Comparison of ENCODE assay signal across 9 cellular contexts in the genomic region with DNA sequence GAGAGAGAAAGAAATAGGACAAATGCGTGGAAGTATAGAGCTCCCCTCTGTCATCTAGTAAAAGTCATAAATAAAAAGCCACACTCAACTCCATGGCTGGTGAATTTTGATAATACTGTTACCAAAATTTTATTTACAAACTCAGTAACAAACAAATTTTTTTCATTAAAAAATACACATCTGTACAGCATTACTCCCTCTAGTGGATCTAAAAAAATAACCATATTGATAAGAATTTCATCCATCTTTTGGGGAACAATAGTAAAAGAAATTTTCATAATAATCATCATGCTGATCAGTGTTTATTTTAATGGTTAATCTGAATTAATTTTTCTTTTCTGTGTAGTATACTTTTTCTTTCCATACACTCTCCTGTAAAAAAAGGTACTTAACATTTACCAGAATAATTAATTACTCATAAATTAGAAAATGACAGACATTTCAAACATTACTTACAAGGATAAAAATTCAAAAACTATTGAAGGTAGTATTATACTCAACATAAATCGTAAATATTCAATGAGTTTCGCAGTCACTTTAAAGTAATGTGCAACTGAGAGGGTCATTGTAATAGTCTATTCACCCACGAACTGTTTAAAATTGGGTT.
DNase-seq lines count a peak whose midpoint lies in the region; ATAC-seq and TF ChIP-seq lines count a peak whose summit lies in the region.
"Had no signal": no experiment of that assay in that cellular context is flagged by ENCODE, and none has a peak within 500 bp of the region (broad histone marks: within the 10 kb centered on the region; RNA-seq: fewer than 3 reads in every experiment).

No MANE protein-coding gene starts in this region.

- no peaks in the 10 kb centered on the region for H3K36me3 Mint-ChIP-seq in GM23338 (ENCODE audit: low read depth)
- H3K36me3 Mint-ChIP-seq: immature natural killer cell had no signal

- H3K27ac ChIP-seq in C4-2B (no peak overlapping the region), body of pancreas (no peak overlapping the region), lung (ENCODE audit: low read depth in 1 of 2, low read length in 1 of 2) (no peak overlapping the region), GM23338 (ENCODE audit: low read depth) (no peak overlapping the region)

- H3K27me3 ChIP-seq in body of pancreas (no peaks in the 10 kb centered on the region), lung (ENCODE audit: control insufficient read depth, insufficient read depth) (no peaks in the 10 kb centered on the region), GM23338 (ENCODE audit: insufficient read depth) (no peaks in the 10 kb centered on the region)

- H3K9me2 ChIP-seq in GM23338 (ENCODE audit: insufficient read depth), result no peaks in the 10 kb centered on the region

- H2AFZ ChIP-seq in GM23338, result no peak overlapping the region

- H3K27me3 Mint-ChIP-seq in GM23338 (ENCODE audit: insufficient read depth, low read depth, poor library complexity), result no peaks in the 10 kb centered on the region

- ATAC-seq in body of pancreas (no peak), lung (ENCODE audit: insufficient read depth, low FRiP score) (no peak), GM23338 (no peak), GM21825 (IDR thresholded peaks at IDR 0.05; ENCODE audit: unreplicated experiment) (no peak)

- no peaks in the 10 kb centered on the region for H3K4me1 ChIP-seq in body of pancreas
- H3K4me1 ChIP-seq in lung (ENCODE audit: control insufficient read depth in 2 of 2, insufficient read depth in 2 of 2, low read length in 2 of 2), result peaks cover 0 to 2% of the 10 kb centered on the region in 2 donors
- peaks cover 3% of the 10 kb centered on the region; the same call in 1 of the 2 replicates for H3K4me1 ChIP-seq in GM23338 (ENCODE audit: insufficient read depth)

- H3K79me2 ChIP-seq in GM23338 (replicated peaks; ENCODE audit: insufficient read depth), result no peaks in the 10 kb centered on the region

- H3K9me3 ChIP-seq in body of pancreas (no peaks in the 10 kb centered on the region), lung (ENCODE audit: control insufficient read depth in 2 of 2, insufficient read depth in 1 of 2, low read length in 1 of 2) (no peaks in the 10 kb centered on the region)

- H3F3A ChIP-seq in GM23338 (replicated peaks; ENCODE audit: low read depth), result no peaks in the 10 kb centered on the region

- intact Hi-C loops in body of pancreas (cut with DNase I), result no loop called here

- H3K9me3 Mint-ChIP-seq in GM23338, result peaks cover 3% of the 10 kb centered on the region; the same call in 1 of the 3 replicates

- no peak overlapping the region for H3K27ac Mint-ChIP-seq in GM23338
- H3K27ac Mint-ChIP-seq: immature natural killer cell had no signal

- WGBS in body of pancreas, 2 donors, result 37 to 39% methylated on average over 4 of the region's 4 CpGs
- WGBS in lung, 2 donors, result 72 to 81% methylated on average over 4 of the region's 4 CpGs

- H3K4me3 Mint-ChIP-seq in GM23338, result no peak overlapping the region
- H3K4me3 Mint-ChIP-seq: immature natural killer cell had no signal

- TF ChIP-seq CTCF in C4-2B (conservative IDR thresholded peaks at IDR 0.05) (peak; percentile 79), LNCaP clone FGC (IDR thresholded peaks at IDR 0.05; ENCODE audit: control insufficient read depth, extremely low read depth, insufficient read depth) (peak; percentile 21; the same call in 1 of the 2 replicates), body of pancreas (IDR thresholded peaks at IDR 0.05) (peak; percentile 16 to 63 (median 45)), lung (IDR thresholded peaks at IDR 0.05; ENCODE audit: control extremely low read depth, extremely low read depth) (peak; percentile 2), GM23338 (conservative IDR thresholded peaks at IDR 0.05; ENCODE audit: low read depth in 2 of 2) (peak in 1 of 2 experiments; percentile 60; a peak in 2 of 4 replicates)

- TF ChIP-seq POLR2A in body of pancreas (IDR thresholded peaks at IDR 0.05), result no peak

- no peak for DNase-seq in LNCaP clone FGC (ENCODE audit: low read depth)
- DNase-seq in body of pancreas, result no peak
- DNase-seq in lung (ENCODE audit: low spot score), result no peak
- DNase-seq in GM23338 (ENCODE audit: low spot score), result no peak
- DNase-seq in OCI-M2 (lab: John Stamatoyannopoulos, UW; ENCODE audit: unreplicated experiment), result no peak
- DNase-seq in COLO668 (lab: John Stamatoyannopoulos, UW; ENCODE audit: unreplicated experiment), result no peak
- DNase-seq: immature natural killer cell had no signal

- no peaks in the 10 kb centered on the region for H4K20me1 ChIP-seq in GM23338 (replicated peaks; ENCODE audit: insufficient read depth)

- peaks cover 8% of the 10 kb centered on the region for H3K4me1 Mint-ChIP-seq in GM23338
- H3K4me1 Mint-ChIP-seq: immature natural killer cell had no signal

- H3K4me2 ChIP-seq in GM23338, result no peak overlapping the region

- H3K4me3 ChIP-seq in LNCaP clone FGC (ENCODE audit: low read depth, low read length), result no peak overlapping the region
- H3K4me3 ChIP-seq in body of pancreas, result no peak overlapping the region
- H3K4me3 ChIP-seq in lung, result no peak overlapping the region
- H3K4me3 ChIP-seq in GM23338, result no peak overlapping the region

- H3K36me3 ChIP-seq in body of pancreas (replicated peaks in 1 of 2; ENCODE audit: insufficient read depth in 1 of 2, low read depth in 2 of 2), result no peaks in the 10 kb centered on the region
- H3K36me3 ChIP-seq in lung (ENCODE audit: control insufficient read depth in 2 of 2, insufficient read depth in 2 of 2, low read length in 2 of 2), result no peaks in the 10 kb centered on the region
- H3K36me3 ChIP-seq in GM23338 (ENCODE audit: insufficient read depth), result no peaks in the 10 kb centered on the region

TF ChIP-seq in GM23338, 12 proteins besides CTCF, POLR2A, EP300 and RAD21:
- TF ChIP-seq JUNB (IDR thresholded peaks at IDR 0.05; ENCODE audit: unreplicated experiment) (no peak), ZNF114 (CRISPR knock-in tag; IDR thresholded peaks at IDR 0.05) (no peak), EZH2 (IDR thresholded peaks at IDR 0.05; ENCODE audit: low read depth, unreplicated experiment) (no peak), POLR2AphosphoS5 (IDR thresholded peaks at IDR 0.05; ENCODE audit: low read depth) (no peak), ZNF331 (CRISPR knock-in tag; IDR thresholded peaks at IDR 0.05; ENCODE audit: low read depth) (no peak), EZH2phosphoT487 (IDR thresholded peaks at IDR 0.05; ENCODE audit: unreplicated experiment) (no peak), NANOG (IDR thresholded peaks at IDR 0.05; ENCODE audit: borderline replicate concordance) (no peak), REST (IDR thresholded peaks at IDR 0.05; ENCODE audit: unreplicated experiment) (no peak), STAT1 (IDR thresholded peaks at IDR 0.05; ENCODE audit: unreplicated experiment) (no peak), CREB1 (CRISPR knock-in tag; IDR thresholded peaks at IDR 0.05; ENCODE audit: low read depth) (no peak)
- TF ChIP-seq, protein P1, sequence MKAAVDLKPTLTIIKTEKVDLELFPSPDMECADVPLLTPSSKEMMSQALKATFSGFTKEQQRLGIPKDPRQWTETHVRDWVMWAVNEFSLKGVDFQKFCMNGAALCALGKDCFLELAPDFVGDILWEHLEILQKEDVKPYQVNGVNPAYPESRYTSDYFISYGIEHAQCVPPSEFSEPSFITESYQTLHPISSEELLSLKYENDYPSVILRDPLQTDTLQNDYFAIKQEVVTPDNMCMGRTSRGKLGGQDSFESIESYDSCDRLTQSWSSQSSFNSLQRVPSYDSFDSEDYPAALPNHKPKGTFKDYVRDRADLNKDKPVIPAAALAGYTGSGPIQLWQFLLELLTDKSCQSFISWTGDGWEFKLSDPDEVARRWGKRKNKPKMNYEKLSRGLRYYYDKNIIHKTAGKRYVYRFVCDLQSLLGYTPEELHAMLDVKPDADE (IDR thresholded peaks at IDR 0.05), result no peak
TF ChIP-seq in GM23338: peak in this region for 0.
